In genomic region chr11:22703040-22703439, GRCh38 we compare ENCODE assay signal across 8 cellular contexts. TPM values are rescaled to one million over a fixed set of nuclear protein-coding genes. Genes with fewer than 3 reads are reported as not detected.
A peak's percentile ranks its signal among the peaks of the same experiment; 100 is the strongest.
DNase-seq lines count a peak whose midpoint lies in the region; ATAC-seq and TF ChIP-seq lines count a peak whose summit lies in the region.

No MANE protein-coding gene starts in this region.

- WGBS in endodermal cell (ENCODE audit: insufficient coverage in 1 of 2, insufficient read length in 1 of 2), 2 experiments = 79 to 83% methylated on average over 1 to 3 of the region's 3 CpGs

- ATAC-seq in GM21423 (IDR thresholded peaks at IDR 0.05; ENCODE audit: unreplicated experiment) (peak; percentile 45), GM19328 (IDR thresholded peaks at IDR 0.05; ENCODE audit: unreplicated experiment) (no peak)

- no peaks in the 10 kb centered on the region for H3K9me3 ChIP-seq in endodermal cell (ENCODE audit: control insufficient read depth, low read length)

- no peaks in the 10 kb centered on the region for H3K36me3 Mint-ChIP-seq in endodermal cell (ENCODE audit: low read depth)

- peak overlapping the region; percentile 56 for H3K27ac ChIP-seq in endodermal cell (ENCODE audit: low read depth, low read length)

- H3K4me3 Mint-ChIP-seq in endodermal cell = no peak overlapping the region

- H3K27me3 Mint-ChIP-seq in endodermal cell (ENCODE audit: insufficient read depth) = no peaks in the 10 kb centered on the region

- H3K27me3 ChIP-seq in endodermal cell (ENCODE audit: control insufficient read depth, insufficient read depth, low read length, poor library complexity, severe bottlenecking) = no peaks in the 10 kb centered on the region

- peak overlapping the region; percentile 80 for H3K27ac Mint-ChIP-seq in endodermal cell

- peaks cover 11% of the 10 kb centered on the region for H3K4me1 Mint-ChIP-seq in endodermal cell

- H3K4me1 ChIP-seq in endodermal cell (ENCODE audit: control insufficient read depth, insufficient read depth, low read length) = no peaks in the 10 kb centered on the region

- H3K36me3 ChIP-seq in endodermal cell (ENCODE audit: control insufficient read depth, insufficient read depth, low read length) = no peaks in the 10 kb centered on the region

- no peaks in the 10 kb centered on the region for H3K9me3 Mint-ChIP-seq in endodermal cell

- H3K4me3 ChIP-seq in AG10803 (ENCODE audit: low read length) (no peak overlapping the region), endodermal cell (ENCODE audit: low read length) (no peak overlapping the region)

- TF ChIP-seq CTCF in AG10803 (conservative IDR thresholded peaks at IDR 0.05; ENCODE audit: low read length) (no peak), endodermal cell (conservative IDR thresholded peaks at IDR 0.05) (no peak)

- DNase-seq in AG10803 (ENCODE audit: low read depth) (peak; percentile 32), NCI-H69 (lab: John Stamatoyannopoulos, UW) (peak; percentile 97), endodermal cell (no peak), non-pigmented ciliary epithelial cell (ENCODE audit: low read depth) (peak; percentile 87), C1 segment of cervical spinal cord (lab: John Stamatoyannopoulos, UW) (no peak), CD1c-positive myeloid dendritic cell (ENCODE audit: extremely low spot score) (no peak)

- no peak overlapping the region for H3K9ac ChIP-seq in endodermal cell (ENCODE audit: extremely low read depth, low read length, poor library complexity, severe bottlenecking)

RNA-seq across cellular contexts. Expression of gene GAS2, which starts 36.6 kb away (rescaled TPM):
- total RNA-seq in endodermal cell = 1 to 10 TPM; 3.0 to 4.1 TPM
- polyA plus RNA-seq in endodermal cell (2013, experiment 1 of 2) = 5.6 TPM
- 4.8 TPM for polyA plus RNA-seq in endodermal cell (2013, experiment 2 of 2)

Comparison
In these comparisons a context has a peak if more than half of its experiments do, and no peak if none do; other contexts are left out.
1. DNase-seq: peak in AG10803 (single experiment), NCI-H69 (single experiment) and non-pigmented ciliary epithelial cell (single experiment); none in endodermal cell (single experiment), C1 segment of cervical spinal cord (0 of 14) and CD1c-positive myeloid dendritic cell (single experiment).